In genomic region chr3:160950954-160951353, GRCh38 we compare ENCODE assay signal across 17 cellular contexts.
"Had no signal": no experiment of that assay in that cellular context is flagged by ENCODE, and none has a peak within 500 bp of the region (broad histone marks: within the 10 kb centered on the region; RNA-seq: fewer than 3 reads in every experiment).

No MANE protein-coding gene starts in this region.

- ATAC-seq: foreskin keratinocyte; lower lobe of right lung; mucosa of descending colon; naive thymus-derived CD8-positive, alpha-beta T cell had no signal

- H3K27me3 ChIP-seq: dorsolateral prefrontal cortex, esophagus muscularis mucosa, heart left ventricle, left lung had no signal

- H3K27ac Mint-ChIP-seq: naive B cell; naive thymus-derived CD8-positive, alpha-beta T cell had no signal

- H3K27ac ChIP-seq: coronary artery, dorsolateral prefrontal cortex, esophagus muscularis mucosa, foreskin keratinocyte, left lung, lower lobe of right lung had no signal

- H3K9me3 Mint-ChIP-seq: mesothelial cell of epicardium; naive B cell; naive thymus-derived CD8-positive, alpha-beta T cell had no signal

- H3K36me3 ChIP-seq: esophagus muscularis mucosa, heart left ventricle, left lung, lower lobe of right lung had no signal

- H3K4me1 Mint-ChIP-seq: naive B cell had no signal

- H3K27me3 Mint-ChIP-seq: naive B cell had no signal

- DNase-seq: dermis blood vessel endothelial cell; dorsolateral prefrontal cortex; effector CD4-positive, alpha-beta T cell; effector memory CD4-positive, alpha-beta T cell; foreskin keratinocyte; hippocampal formation; kidney glomerular epithelial cell; left lung; lower lobe of right lung; mesenchymal stem cell; mucosa of descending colon; naive B cell; naive thymus-derived CD8-positive, alpha-beta T cell had no signal

- H3K4me3 Mint-ChIP-seq: mesothelial cell of epicardium; naive B cell; naive thymus-derived CD8-positive, alpha-beta T cell had no signal

- H3K4me1 ChIP-seq: foreskin keratinocyte, left lung, lower lobe of right lung had no signal

- H3K9me3 ChIP-seq: esophagus muscularis mucosa, heart left ventricle, left lung, lower lobe of right lung, mucosa of descending colon had no signal

- H3K36me3 Mint-ChIP-seq: mesothelial cell of epicardium; naive B cell; naive thymus-derived CD8-positive, alpha-beta T cell had no signal

- H3K4me3 ChIP-seq: coronary artery, dorsolateral prefrontal cortex, esophagus muscularis mucosa, heart left ventricle, left lung, lower lobe of right lung, mucosa of descending colon had no signal
